15 cellular contexts compared by ENCODE assay signal in genomic region chr20:51354191-51354768, GRCh38.
A peak's percentile ranks its signal among the peaks of the same experiment; 100 is the strongest.
DNase-seq lines count a peak whose midpoint lies in the region; ATAC-seq, FAIRE-seq and TF ChIP-seq lines count a peak whose summit lies in the region.
"Had no signal": no experiment of that assay in that cellular context is flagged by ENCODE, and none has a peak within 500 bp of the region (broad histone marks: within the 10 kb centered on the region; RNA-seq: fewer than 3 reads in every experiment).

No MANE protein-coding gene starts in this region.

- DNase-seq in HCT116 (ENCODE audit: low read depth, low spot score) = no peak
- peak; percentile 86 for DNase-seq in astrocyte (ENCODE audit: low read depth)
- DNase-seq in kidney glomerular epithelial cell (lab: John Stamatoyannopoulos, UW) = peak; percentile 90
- DNase-seq in thoracic aorta (ENCODE audit: low spot score) = no peak
- no peak for DNase-seq in mammary epithelial cell
- DNase-seq: activated effector memory CD4-positive, alpha-beta T cell treated with Interleukin-2 at 50 U/mL for 16 hours; foreskin keratinocyte; KG1; NCI-H1417 treated with DMSO at 0.1 percent for 48 hours; NCI-H226 had no signal

- H2AFZ ChIP-seq in HCT116 (ENCODE audit: low read depth, low read length, poor library complexity, severe bottlenecking) (no peak overlapping the region), astrocyte (ENCODE audit: low read depth, low read length) (no peak overlapping the region), mammary epithelial cell (ENCODE audit: low read depth, low read length) (no peak overlapping the region)

- H3K9me3 Mint-ChIP-seq in astrocyte (ENCODE audit: unreplicated experiment) = peaks cover 3% of the 10 kb centered on the region

- dilution Hi-C loops in mammary epithelial cell (cut with HindIII; ENCODE audit: low sequenced_read_pairs) = no loop called here

- in situ Hi-C loops in mammary epithelial cell (cut with MboI; ENCODE audit: low sequenced_read_pairs in 2 of 2) = loop anchor here in 1 of 2 donors (25.0 kb wide), 1 partner anchor 733 kb away; no protein-coding TSS in a partner anchor

- H3K4me3 ChIP-seq in HCT116 (replicated peaks in 1 of 2; ENCODE audit: low read depth in 1 of 2, low read length in 2 of 2) (no peak overlapping the region), astrocyte (ENCODE audit: insufficient read depth, low read depth, low read length) (peak overlapping the region; percentile 4), thoracic aorta (peak overlapping the region; percentile 10), mammary epithelial cell (replicated peaks in 1 of 3; ENCODE audit: insufficient read depth in 1 of 3, low read depth in 2 of 3, low read length in 3 of 3) (no peak overlapping the region)
- H3K4me3 ChIP-seq: right atrium auricular region had no signal

- H3K79me2 ChIP-seq in HCT116 (ENCODE audit: insufficient read depth, low read length) (no peaks in the 10 kb centered on the region), astrocyte (ENCODE audit: insufficient read depth, low read length) (no peaks in the 10 kb centered on the region), mammary epithelial cell (ENCODE audit: insufficient read depth, low read length) (no peaks in the 10 kb centered on the region)

- no peak for TF ChIP-seq CTCF in HCT116 (IDR thresholded peaks at IDR 0.05 in 2 of 3, conservative IDR thresholded peaks at IDR 0.05 in 1 of 3; ENCODE audit: borderline replicate concordance in 1 of 3, insufficient read depth in 1 of 3, low read depth in 2 of 3, low read length in 2 of 3)
- TF ChIP-seq CTCF in astrocyte (IDR thresholded peaks at IDR 0.05; ENCODE audit: insufficient read depth, low read depth, low read length) = no peak
- TF ChIP-seq CTCF in thoracic aorta (IDR thresholded peaks at IDR 0.05) = no peak
- TF ChIP-seq CTCF in mammary epithelial cell (conservative IDR thresholded peaks at IDR 0.05 in 1 of 2, IDR thresholded peaks at IDR 0.05 in 1 of 2; ENCODE audit: extremely low read depth in 1 of 2, insufficient read depth in 1 of 2, low read depth in 1 of 2, low read length in 2 of 2) = no peak

- CTCF ChIA-PET in HCT116 (lab: Charles Lee) (interaction anchor here (1.1 to 1.6 kb wide), 3 partner anchors 367 to 560 kb away, joined by 4 to 5 read pairs (median 4); partner anchors contain the start of gene BCAS4), mammary epithelial cell (lab: Charles Lee; ENCODE audit: low non-redundant PET) (no interaction called here)

- peaks cover 0 to 7% of the 10 kb centered on the region in 2 experiments; a peak in 3 of 4 replicates for H3K4me1 ChIP-seq in HCT116 (ENCODE audit: control insufficient read depth in 1 of 2, insufficient read depth in 2 of 2, low read length in 2 of 2)
- peaks cover 50% of the 10 kb centered on the region for H3K4me1 ChIP-seq in astrocyte (ENCODE audit: insufficient read depth, low read length)
- H3K4me1 ChIP-seq in thoracic aorta (ENCODE audit: control insufficient read depth in 1 of 2, low read depth in 2 of 2) = peaks cover 5 to 17% of the 10 kb centered on the region in 2 donors
- H3K4me1 ChIP-seq in mammary epithelial cell (ENCODE audit: insufficient read depth, low read length) = no peaks in the 10 kb centered on the region
- H3K4me1 ChIP-seq: foreskin keratinocyte, right atrium auricular region had no signal

- H3K4me3 Mint-ChIP-seq in astrocyte (ENCODE audit: unreplicated experiment) = no peak overlapping the region

- RAD21 ChIA-PET in HCT116 (lab: Charles Lee; ENCODE audit: low non-redundant PET in 1 of 2, low total read pairs in 2 of 2, uncharacterized antibody in 2 of 2, unreplicated experiment in 2 of 2) = no interaction called here

- no peaks in the 10 kb centered on the region for H3K36me3 Mint-ChIP-seq in astrocyte (ENCODE audit: low read depth, unreplicated experiment)

- ATAC-seq in HCT116 (no peak), thoracic aorta (ENCODE audit: insufficient number of reproducible peaks, low FRiP score, low read depth) (peak; percentile 27), HG03378 (IDR thresholded peaks at IDR 0.05; ENCODE audit: unreplicated experiment) (no peak), GM19455 (IDR thresholded peaks at IDR 0.05; ENCODE audit: unreplicated experiment) (no peak)

- no peak overlapping the region for H3K27ac Mint-ChIP-seq in astrocyte (ENCODE audit: unreplicated experiment)

- WGBS in mammary epithelial cell (ENCODE audit: low coverage, missing lambda C conversion rate) = 95% methylated on average over 17 of the region's 17 CpGs

- H3K27me3 Mint-ChIP-seq in astrocyte (ENCODE audit: low read depth, unreplicated experiment) = no peaks in the 10 kb centered on the region

- H3K9ac ChIP-seq in HCT116 (ENCODE audit: low read length) (no peak overlapping the region), astrocyte (ENCODE audit: low read length) (peak overlapping the region; percentile 85), mammary epithelial cell (ENCODE audit: insufficient read depth, low read length) (no peak overlapping the region)

- H3K27me3 ChIP-seq in HCT116 (ENCODE audit: insufficient read depth, low read length) (no peaks in the 10 kb centered on the region), astrocyte (ENCODE audit: insufficient read depth, low read length) (no peaks in the 10 kb centered on the region), thoracic aorta (replicated peaks; ENCODE audit: insufficient read depth) (no peaks in the 10 kb centered on the region), mammary epithelial cell (ENCODE audit: insufficient read depth, low read length) (no peaks in the 10 kb centered on the region)
- H3K27me3 ChIP-seq: foreskin keratinocyte, right atrium auricular region had no signal

- FAIRE-seq in astrocyte (lab: Jason Lieb, UNC) = no peak

- no peak for TF ChIP-seq POLR2A in HCT116 (IDR thresholded peaks at IDR 0.05; ENCODE audit: borderline replicate concordance, extremely low read depth, insufficient read depth, insufficient read length)

- POLR2A ChIA-PET in HCT116 (lab: Charles Lee) = no interaction called here

- BruUV-seq in HCT116 (replicated peaks; lab: Mats Ljungman, UMichigan) = no TSS peak
- BruUV-seq in mammary epithelial cell (replicated peaks; lab: Mats Ljungman, UMichigan) = no TSS peak

- no peaks in the 10 kb centered on the region for H3K9me2 ChIP-seq in HCT116 (ENCODE audit: insufficient read depth)

- H4K20me1 ChIP-seq in HCT116 (ENCODE audit: insufficient read depth) = no peaks in the 10 kb centered on the region
- H4K20me1 ChIP-seq in astrocyte (ENCODE audit: insufficient read depth, low read length) = no peaks in the 10 kb centered on the region
- H4K20me1 ChIP-seq in mammary epithelial cell (ENCODE audit: insufficient read depth, low read length) = no peaks in the 10 kb centered on the region

- H3K4me2 ChIP-seq in HCT116 (ENCODE audit: low read length) = 0 out of 2 replicates have a peak overlapping the region, but pooled peaks have one; percentile 8
- H3K4me2 ChIP-seq in astrocyte (ENCODE audit: low read length) = peak overlapping the region; percentile 53
- no peak overlapping the region for H3K4me2 ChIP-seq in mammary epithelial cell (ENCODE audit: insufficient read depth, low read depth, low read length)

- no peak for TF ChIP-seq RAD21 in HCT116 (IDR thresholded peaks at IDR 0.05; ENCODE audit: low read depth)

- intact Hi-C loops in HCT116 (cut with micrococcal nuclease) = no loop called here
- intact Hi-C loops in mammary epithelial cell (cut with micrococcal nuclease) = no loop called here

- H3K9me3 ChIP-seq in HCT116 (ENCODE audit: control insufficient read depth in 1 of 2, insufficient read depth in 1 of 2, low read depth in 1 of 2, low read length in 2 of 2) (no peaks in the 10 kb centered on the region), astrocyte (ENCODE audit: insufficient read depth, low read depth, low read length) (no peaks in the 10 kb centered on the region), thoracic aorta (no peaks in the 10 kb centered on the region), mammary epithelial cell (replicated peaks; ENCODE audit: insufficient read depth, low read length) (no peaks in the 10 kb centered on the region)
- H3K9me3 ChIP-seq: right atrium auricular region had no signal

- H3K27ac ChIP-seq in HCT116 (ENCODE audit: low read depth, low read length) (no peak overlapping the region), astrocyte (ENCODE audit: low read depth, low read length) (peak overlapping the region; percentile 100), thoracic aorta (peak overlapping the region in 1 of 2 donors; percentile 37), mammary epithelial cell (ENCODE audit: insufficient read depth, low read depth, low read length) (no peak overlapping the region)
- H3K27ac ChIP-seq: C4-2B, foreskin keratinocyte, right atrium auricular region, VCaP had no signal

- H3K4me1 Mint-ChIP-seq in astrocyte (ENCODE audit: low read depth, unreplicated experiment) = peaks cover 35% of the 10 kb centered on the region

- H3K36me3 ChIP-seq in HCT116 (ENCODE audit: control insufficient read depth in 1 of 2, insufficient read depth in 2 of 2, low read length in 2 of 2) (no peaks in the 10 kb centered on the region), astrocyte (ENCODE audit: insufficient read depth, low read length) (no peaks in the 10 kb centered on the region), thoracic aorta (no peaks in the 10 kb centered on the region), mammary epithelial cell (ENCODE audit: insufficient read depth, low read length) (no peaks in the 10 kb centered on the region)
- H3K36me3 ChIP-seq: right atrium auricular region had no signal

TF ChIP-seq in HCT116, 20 proteins besides CTCF, POLR2A, EP300 and RAD21:
- no peak for TF ChIP-seq FOSL1 (IDR thresholded peaks at IDR 0.05; ENCODE audit: low read depth)
- no peak for TF ChIP-seq EZH2 (IDR thresholded peaks at IDR 0.05)
TF ChIP-seq in HCT116: peak in this region for 0.

Comparison
In these comparisons a context has a peak if more than half of its experiments do, and no peak if none do; other contexts are left out.
1. DNase-seq: peak in astrocyte (single experiment) and kidney glomerular epithelial cell (single experiment); none in HCT116 (single experiment), thoracic aorta (single experiment) and mammary epithelial cell (single experiment).
2. H3K4me3 ChIP-seq: peak in astrocyte (single experiment) and thoracic aorta (single experiment); none in HCT116 (0 of 2) and mammary epithelial cell (0 of 3).